Comparison of ENCODE assay signal across 16 cellular contexts in genomic region chr2:110872521-110872920, GRCh38.
"Had no signal": no experiment of that assay in that cellular context is flagged by ENCODE, and none has a peak within 500 bp of the region (broad histone marks: within the 10 kb centered on the region; RNA-seq: fewer than 3 reads in every experiment).

No MANE protein-coding gene starts in this region.

- DNase-seq: activated CD4-positive, alpha-beta T cell treated with anti-CD3 and anti-CD28 coated beads for 36 hours; activated naive CD4-positive, alpha-beta T cell treated with anti-CD3 and anti-CD28 coated beads, Interleukin-2, amount 10 ng/mL, durations not matched to agents 7 days and 5 days; activated T-cell treated with anti-CD3 and anti-CD28 coated beads for 4 hours; amygdala; brain microvascular endothelial cell; dermis blood vessel endothelial cell; kidney; left ventricle myocardium inferior; mesendoderm; retina; stimulated activated CD4-positive, alpha-beta T cell treated with anti-CD3 and anti-CD28 coated beads, Interleukin-15, amount 100 ng/mL, for 24 hours; stimulated activated CD4-positive, alpha-beta T cell treated with anti-CD3 and anti-CD28 coated beads, Interleukin-4, amount 100 ng/mL, for 4 hours; thyroid gland had no signal

- FAIRE-seq: kidney had no signal

- H3K4me3 ChIP-seq: hepatocyte, left ventricle myocardium inferior, thyroid gland, vagina had no signal

- H3K36me3 ChIP-seq: brain microvascular endothelial cell, left ventricle myocardium inferior, thyroid gland, vagina had no signal

- H3K9me3 ChIP-seq: left ventricle myocardium inferior, thyroid gland, vagina had no signal

- H3K27ac ChIP-seq: brain microvascular endothelial cell, hepatocyte, left ventricle myocardium inferior, thyroid gland, vagina, VCaP had no signal

- H3K27me3 ChIP-seq: hepatocyte, thyroid gland, vagina had no signal

- H3K4me1 ChIP-seq: left ventricle myocardium inferior, vagina had no signal

- ATAC-seq: activated CD4-positive, alpha-beta T cell treated with anti-CD3 and anti-CD28 coated beads for 36 hours had no signal
